In genomic region chr14:81529391-81529790, GRCh38 we compare ENCODE assay signal across 1 cellular context.
TF ChIP-seq lines count a peak whose summit lies in the region.

No MANE protein-coding gene starts in this region.

TF ChIP-seq in GM12878, 131 proteins besides CTCF, POLR2A, EP300 and RAD21:
- TF ChIP-seq PRDM15 (CRISPR knock-in tag; IDR thresholded peaks at IDR 0.05) (no peak), USF1 (IDR thresholded peaks at IDR 0.05; ENCODE audit: borderline replicate concordance, extremely low read length, insufficient read depth, low read depth, low read length) (no peak), TCF3 (IDR thresholded peaks at IDR 0.05; ENCODE audit: borderline replicate concordance, insufficient read depth, low read depth, low read length) (no peak), HCFC1 (IDR thresholded peaks at IDR 0.05; ENCODE audit: low read length) (no peak), BRCA1 (IDR thresholded peaks at IDR 0.05; ENCODE audit: low read depth, low read length) (no peak), FOXM1 (IDR thresholded peaks at IDR 0.05; ENCODE audit: low read depth, low read length) (no peak), MTA2 (IDR thresholded peaks at IDR 0.05; ENCODE audit: low read depth) (no peak), FOS (IDR thresholded peaks at IDR 0.05; ENCODE audit: borderline replicate concordance, extremely low read depth, insufficient read length) (no peak), NR2C1 (IDR thresholded peaks at IDR 0.05) (no peak), MTA3 (IDR thresholded peaks at IDR 0.05; ENCODE audit: borderline replicate concordance, low read length) (no peak), RFX5 (IDR thresholded peaks at IDR 0.05; ENCODE audit: low read depth, low read length) (no peak), SMAD5 (IDR thresholded peaks at IDR 0.05; ENCODE audit: low read depth) (no peak), CBFB (IDR thresholded peaks at IDR 0.05; ENCODE audit: low read depth) (no peak), GABPA (IDR thresholded peaks at IDR 0.05; ENCODE audit: low read depth) (no peak), HDAC2 (IDR thresholded peaks at IDR 0.05) (no peak), TCF12 (IDR thresholded peaks at IDR 0.05; ENCODE audit: low read depth, low read length) (no peak), IRF5 (IDR thresholded peaks at IDR 0.05; ENCODE audit: borderline replicate concordance) (no peak)
